Comparison of ENCODE assay signal across 16 cellular contexts in genomic region chr2:105261061-105261460, GRCh38. TPM values are rescaled to one million over a fixed set of nuclear protein-coding genes. Genes with fewer than 3 reads are reported as not detected.
A peak's percentile ranks its signal among the peaks of the same experiment; 100 is the strongest.
DNase-seq lines count a peak whose midpoint lies in the region; ATAC-seq, FAIRE-seq and TF ChIP-seq lines count a peak whose summit lies in the region.
"Had no signal": no experiment of that assay in that cellular context is flagged by ENCODE, and none has a peak within 500 bp of the region (broad histone marks: within the 10 kb centered on the region; RNA-seq: fewer than 3 reads in every experiment).

No MANE protein-coding gene starts in this region.

- TF ChIP-seq POLR2A in right lobe of liver (IDR thresholded peaks at IDR 0.05), result no peak

- H3K27me3 ChIP-seq in AG04450 (ENCODE audit: control insufficient read depth, insufficient read depth, low read length) (no peaks in the 10 kb centered on the region), brain microvascular endothelial cell (replicated peaks) (no peaks in the 10 kb centered on the region), left lung (no peaks in the 10 kb centered on the region), right lobe of liver (no peaks in the 10 kb centered on the region)
- H3K27me3 ChIP-seq: colonic mucosa had no signal

- intact Hi-C loops in left lung (cut with DNase I), result no loop called here
- intact Hi-C loops in right lobe of liver (cut with DNase I), result no loop called here

- ATAC-seq in left lung (peak; percentile 49), right lobe of liver (no peak)
- ATAC-seq: naive thymus-derived CD4-positive, alpha-beta T cell had no signal

- H3K36me3 ChIP-seq in brain microvascular endothelial cell (replicated peaks), result peaks cover 3% of the 10 kb centered on the region
- H3K36me3 ChIP-seq in left lung, result peaks cover 0 to 24% of the 10 kb centered on the region in 2 donors
- H3K36me3 ChIP-seq in right lobe of liver, result peaks cover 0 to 11% (median 4%) of the 10 kb centered on the region in 4 donors
- H3K36me3 ChIP-seq: colonic mucosa had no signal

- H3K9me3 ChIP-seq in AG04450 (ENCODE audit: control insufficient read depth, insufficient read depth, low read length) (peaks cover 6% of the 10 kb centered on the region), left lung (no peaks in the 10 kb centered on the region), right lobe of liver (no peaks in the 10 kb centered on the region)
- H3K9me3 ChIP-seq: colonic mucosa had no signal

- DNase-seq in AG04450 (ENCODE audit: low read depth, low spot score) (peak; percentile 85), HTR-8/SVneo (ENCODE audit: insufficient read length, low spot score) (peak; percentile 69), brain microvascular endothelial cell (peak; percentile 92), left lung (no peak), NAMALWA (ENCODE audit: low spot score) (no peak), right lobe of liver (no peak), NCI-H146 treated with DMSO at 0.1 percent for 48 hours (lab: John Stamatoyannopoulos, UW; ENCODE audit: unreplicated experiment) (no peak), activated gamma-delta T cell (lab: John Stamatoyannopoulos, UW) (no peak)
- DNase-seq: activated CD4-positive, CD25-positive, alpha-beta regulatory T cell; C1 segment of cervical spinal cord; colonic mucosa; naive thymus-derived CD4-positive, alpha-beta T cell; NCI-H2029 treated with DMSO at 0.1 percent for 48 hours; PC-9; stimulated activated CD4-positive, alpha-beta T cell treated with anti-CD3 and anti-CD28 coated beads, Interleukin-4, amount 100 ng/mL, for 1 hour; substantia nigra had no signal

- peak overlapping the region; percentile 85 for H3K27ac ChIP-seq in AG04450 (ENCODE audit: low read depth, low read length)
- H3K27ac ChIP-seq in brain microvascular endothelial cell, result peak overlapping the region; percentile 86
- no peak overlapping the region for H3K27ac ChIP-seq in left lung
- no peak overlapping the region for H3K27ac ChIP-seq in right lobe of liver
- H3K27ac ChIP-seq: colonic mucosa, PC-9 had no signal

- POLR2A ChIA-PET in AG04450 (lab: Yijun Ruan, JAX), result no interaction called here

- TF ChIP-seq CTCF in AG04450 (IDR thresholded peaks at IDR 0.05; ENCODE audit: low read depth, low read length) (no peak), brain microvascular endothelial cell (IDR thresholded peaks at IDR 0.05; ENCODE audit: low read depth, low read length, missing control alignments) (no peak), left lung (IDR thresholded peaks at IDR 0.05) (no peak), right lobe of liver (IDR thresholded peaks at IDR 0.05) (no peak)

- WGBS in right lobe of liver (ENCODE audit: insufficient coverage, low coverage, low lambda C conversion rate, missing lambda C conversion rate), result 97% methylated on average over 5 of the region's 5 CpGs

- CTCF ChIA-PET in AG04450 (lab: Charles Lee), result interaction anchor here (1.0 kb wide), 3 partner anchors 17 to 147 kb away, joined by 3 to 4 read pairs (median 3); no protein-coding TSS in a partner anchor

- H3K4me3 ChIP-seq in AG04450 (ENCODE audit: low read depth, low read length), result no peak overlapping the region
- no peak overlapping the region for H3K4me3 ChIP-seq in brain microvascular endothelial cell (ENCODE audit: low read depth, low read length)
- no peak overlapping the region for H3K4me3 ChIP-seq in left lung
- no peak overlapping the region for H3K4me3 ChIP-seq in right lobe of liver
- H3K4me3 ChIP-seq: colonic mucosa, PC-9 had no signal

- in situ Hi-C loops in brain microvascular endothelial cell (cut with HindIII; ENCODE audit: low pct_ligation_motif_present, low sequenced_read_pairs), result no loop called here

- H3K4me1 ChIP-seq in left lung (no peaks in the 10 kb centered on the region), right lobe of liver (no peaks in the 10 kb centered on the region)
- H3K4me1 ChIP-seq: colonic mucosa had no signal

- FAIRE-seq in HTR-8/SVneo (lab: Jason Lieb, UNC), result peak; percentile 80

RNA-seq across cellular contexts. Expression of gene GPR45, which starts 19.5 kb away (rescaled TPM):
- polyA plus RNA-seq in AG04450 (2011; rRNA removed), result not detected in 2 replicates
- polyA minus RNA-seq in AG04450 (2011; rRNA and poly(A)+ RNA removed), result not detected in 2 replicates
- total RNA-seq in left lung (not detected), right lobe of liver (not detected)
- total RNA-seq: colonic mucosa; naive thymus-derived CD4-positive, alpha-beta T cell; PC-9 had no signal

Comparison
In these comparisons a context has a peak if more than half of its experiments do, and no peak if none do; other contexts are left out.
1. DNase-seq: peak in AG04450 (single experiment), HTR-8/SVneo (single experiment) and brain microvascular endothelial cell (single experiment); none in left lung (0 of 2), NAMALWA (single experiment), right lobe of liver (0 of 3), NCI-H146 treated with DMSO at 0.1 percent for 48 hours (single experiment) and activated gamma-delta T cell (single experiment).
2. H3K27ac ChIP-seq: peak in AG04450 (single experiment) and brain microvascular endothelial cell (single experiment); none in left lung (0 of 2) and right lobe of liver (0 of 3).